ENCODE assay signal across 9 cellular contexts in genomic region chrX:10618911-10619310, GRCh38. TPM values are rescaled to one million over a fixed set of nuclear protein-coding genes. Genes with fewer than 3 reads are reported as not detected.
DNase-seq lines count a peak whose midpoint lies in the region; ATAC-seq and TF ChIP-seq lines count a peak whose summit lies in the region.
"Had no signal": no experiment of that assay in that cellular context is flagged by ENCODE, and none has a peak within 500 bp of the region (broad histone marks: within the 10 kb centered on the region; RNA-seq: fewer than 3 reads in every experiment).

No MANE protein-coding gene starts in this region.

- peak overlapping the region; percentile 89 for H3K27ac ChIP-seq in cardiac muscle cell
- peak overlapping the region; percentile 81 for H3K27ac ChIP-seq in vagina

- no peaks in the 10 kb centered on the region for H3K4me1 ChIP-seq in cardiac muscle cell (ENCODE audit: low read depth)
- peaks cover 14% of the 10 kb centered on the region for H3K4me1 ChIP-seq in vagina

- TF ChIP-seq CTCF in cardiac muscle cell (IDR thresholded peaks at IDR 0.05; ENCODE audit: low read depth, low read length) (no peak), epithelial cell of esophagus (IDR thresholded peaks at IDR 0.05; ENCODE audit: insufficient read depth, low read depth, low read length, missing control alignments) (no peak), vagina (IDR thresholded peaks at IDR 0.05) (no peak)

- H3K36me3 ChIP-seq in cardiac muscle cell: no peaks in the 10 kb centered on the region
- no peaks in the 10 kb centered on the region for H3K36me3 ChIP-seq in vagina

- no peaks in the 10 kb centered on the region for H3K9me3 ChIP-seq in cardiac muscle cell (ENCODE audit: low read depth)
- H3K9me3 ChIP-seq in vagina: no peaks in the 10 kb centered on the region

- intact Hi-C loops in left cardiac atrium (cut with DNase I): loop anchor here in 1 of 2 donors (5.0 to 10.0 kb wide), 2 partner anchors 134 to 422 kb away; no protein-coding TSS in a partner anchor
- intact Hi-C loops in vagina (cut with DNase I): no loop called here

- DNase-seq in cardiac muscle cell (ENCODE audit: low read depth in 1 of 2, low spot score in 1 of 2) (peak; percentile 27), left cardiac atrium (no peak), epithelial cell of esophagus (ENCODE audit: low read depth) (no peak), myocyte (ENCODE audit: low read depth) (peak; percentile 26), vagina (ENCODE audit: extremely low spot score in 2 of 2) (no peak), UCSD-AML1 (lab: John Stamatoyannopoulos, UW; ENCODE audit: unreplicated experiment) (no peak), NCI-H446 treated with DMSO at 0.1 percent for 48 hours (lab: John Stamatoyannopoulos, UW) (no peak)
- DNase-seq: amniotic stem cell had no signal

- ATAC-seq in left cardiac atrium (no peak), HG03108 (IDR thresholded peaks at IDR 0.05; ENCODE audit: unreplicated experiment) (no peak)

- H3K4me3 ChIP-seq in cardiac muscle cell (peak overlapping the region; percentile 46), epithelial cell of esophagus (ENCODE audit: low read length) (peak overlapping the region; percentile 69), vagina (peak overlapping the region; percentile 46 to 53)

- H3K27me3 ChIP-seq in cardiac muscle cell (no peaks in the 10 kb centered on the region), vagina (no peaks in the 10 kb centered on the region)

- TF ChIP-seq POLR2A in vagina (IDR thresholded peaks at IDR 0.05): no peak

RNA-seq across cellular contexts. Expression of gene MID1, which starts 1.5 kb away (rescaled TPM):
- total RNA-seq in cardiac muscle cell (41.2 and 63.9 TPM in 2 replicates), left cardiac atrium (10 to 100 TPM; 11.0 to 25.5 TPM), myocyte (11.0 and 18.4 TPM in 2 replicates), vagina (16.2 TPM)
- 34.6 and 56.1 TPM in 2 replicates for polyA plus RNA-seq in cardiac muscle cell
- 4.6 TPM for polyA plus RNA-seq in myocyte (2012)

Comparison
In these comparisons a context has a peak if more than half of its experiments do, and no peak if none do; other contexts are left out.
1. DNase-seq: peak in cardiac muscle cell (2 of 2) and myocyte (single experiment); none in left cardiac atrium (single experiment), epithelial cell of esophagus (single experiment), vagina (0 of 2), UCSD-AML1 (single experiment) and NCI-H446 treated with DMSO at 0.1 percent for 48 hours (single experiment).
2. Peak in every context shown above with its lines, with median percentiles within 50 percentile points of each other: H3K4me3 ChIP-seq.